Comparison of ENCODE assay signal across 8 cellular contexts in genomic region chr6:30742316-30743098, GRCh38. TPM values are rescaled to one million over a fixed set of nuclear protein-coding genes. Genes with fewer than 3 reads are reported as not detected.
DNase-seq lines count a peak whose midpoint lies in the region; FAIRE-seq and TF ChIP-seq lines count a peak whose summit lies in the region.

Gene FLOT1 (minus strand): TSS chr6:30742687. CDS start chr6:30742189, 498 bp downstream.

- H3K9me2 ChIP-seq in OCI-LY7 (ENCODE audit: insufficient read depth, low read length), result no peaks in the 10 kb centered on the region

- H4K20me1 ChIP-seq in OCI-LY7 (ENCODE audit: insufficient read depth, low read length), result no peaks in the 10 kb centered on the region
- H4K20me1 ChIP-seq in endothelial cell of umbilical vein (replicated peaks; ENCODE audit: control insufficient read depth, extremely low read depth, insufficient read depth, low read length), result no peaks in the 10 kb centered on the region

- H3K4me3 ChIP-seq in HUES48 (ENCODE audit: low read depth, low read length) (peak within 1 kb of the TSS; percentile 74), OCI-LY7 (ENCODE audit: low read depth, low read length, poor library complexity, severe bottlenecking) (peak within 1 kb of the TSS; percentile 91), endothelial cell of umbilical vein (replicated peaks in 1 of 3; ENCODE audit: insufficient read depth in 1 of 3, low read depth in 1 of 3, low read length in 3 of 3) (peak within 1 kb of the TSS; percentile 37 to 83 (median 80))

- H3K9me3 ChIP-seq in HUES48 (ENCODE audit: control insufficient read depth, insufficient read depth, low read length) (no peaks in the 10 kb centered on the region), OCI-LY7 (ENCODE audit: low read length) (no peaks in the 10 kb centered on the region), endothelial cell of umbilical vein (replicated peaks; ENCODE audit: control insufficient read depth, insufficient read depth, low read length) (no peaks in the 10 kb centered on the region)

- CTCF ChIA-PET in OCI-LY7 (lab: Charles Lee; ENCODE audit: unreplicated experiment), result interaction anchor here (0.8 kb wide), 1 partner anchor 12 kb away, joined by 3 read pairs; no protein-coding TSS in a partner anchor
- CTCF ChIA-PET in endothelial cell of umbilical vein (lab: Charles Lee), result interaction anchor here (0.6 to 2.3 kb wide), 9 partner anchors 10 to 345 kb away, joined by 3 to 10 read pairs (median 6); no protein-coding TSS in a partner anchor

- H3K9me1 ChIP-seq in endothelial cell of umbilical vein (replicated peaks; ENCODE audit: control insufficient read depth, extremely low read depth, insufficient read depth, low read length), result no peaks in the 10 kb centered on the region

- peaks cover 36% of the 10 kb centered on the region for H3K36me3 ChIP-seq in HUES48 (ENCODE audit: control insufficient read depth, insufficient read depth, low read length)
- H3K36me3 ChIP-seq in OCI-LY7 (ENCODE audit: insufficient read depth, low read length), result peaks cover 31% of the 10 kb centered on the region
- peaks cover 2% of the 10 kb centered on the region in 2 experiments for H3K36me3 ChIP-seq in endothelial cell of umbilical vein (ENCODE audit: control insufficient read depth in 2 of 2, extremely low read depth in 1 of 2, insufficient read depth in 2 of 2, low read length in 2 of 2)

- BruUV-seq in OCI-LY7 (replicated peaks; lab: Mats Ljungman, UMichigan) (no TSS peak), endothelial cell of umbilical vein (replicated peaks; lab: Mats Ljungman, UMichigan) (no TSS peak)

- H3K4me2 ChIP-seq in OCI-LY7 (ENCODE audit: low read length) (peak within 1 kb of the TSS; percentile 97), endothelial cell of umbilical vein (ENCODE audit: insufficient read depth, low read length) (peak within 1 kb of the TSS; percentile 77)

- TF ChIP-seq CTCF in GM20000 (IDR thresholded peaks at IDR 0.05; ENCODE audit: extremely low read depth, missing control alignments) (no peak), OCI-LY7 (conservative IDR thresholded peaks at IDR 0.05; ENCODE audit: low read length) (0 out of 2 replicates have a peak, but pooled peaks have one; percentile 23), endothelial cell of umbilical vein (IDR thresholded peaks at IDR 0.05; ENCODE audit: extremely low read depth in 1 of 2, insufficient read depth in 1 of 2, low read depth in 1 of 2, low read length in 2 of 2) (no peak)

- H3K27ac ChIP-seq in HUES48 (ENCODE audit: low read depth, low read length) (peak within 1 kb of the TSS; percentile 90), OCI-LY7 (ENCODE audit: low read depth, low read length, poor library complexity, severe bottlenecking) (peak within 1 kb of the TSS; percentile 50), endothelial cell of umbilical vein (ENCODE audit: insufficient read depth, low read depth, low read length) (peak within 1 kb of the TSS; percentile 89)

- DNase-seq in CMK (ENCODE audit: low read depth) (peak; percentile 89), GM20000 (ENCODE audit: low spot score) (peak; percentile 97), OCI-LY7 (ENCODE audit: low spot score) (peak; percentile 84), activated T-cell treated with anti-CD3 and anti-CD28 coated beads for 1 hour (ENCODE audit: low read depth) (peak; percentile 68), endothelial cell of umbilical vein (ENCODE audit: low read depth, low spot score) (peak; percentile 94), middle frontal gyrus (ENCODE audit: extremely low spot score, low spot score) (peak; percentile 77)
- peak; percentile 79 to 83 for DNase-seq in stimulated activated CD8-positive, alpha-beta memory T cell treated with anti-CD3 and anti-CD28 coated beads, Interleukin-2, amount 100 ng/mL, for 1 hour (ENCODE audit: low read depth in 2 of 2)

- dilution Hi-C loops in endothelial cell of umbilical vein (cut with MboI; ENCODE audit: extremely low pct_ligation_motif_present, low sequenced_read_pairs), result loop anchor here (25.0 kb wide), 1 partner anchor 145 kb away; the partner anchor contains the start of gene DDR1

- peak; percentile 83 for TF ChIP-seq POLR2A in endothelial cell of umbilical vein (IDR thresholded peaks at IDR 0.05; ENCODE audit: low read depth, low read length)

- FAIRE-seq in endothelial cell of umbilical vein (lab: Jason Lieb, UNC), result peak; percentile 94

- POLR2A ChIA-PET in OCI-LY7 (lab: Charles Lee) (interaction anchor here (0.7 to 1.0 kb wide), 3 partner anchors 14 to 68 kb away, joined by 3 to 4 read pairs (median 4); partner anchors contain the start of gene MDC1), endothelial cell of umbilical vein (lab: Charles Lee) (interaction anchor here (0.9 to 2.1 kb wide), 8 partner anchors 10 to 78 kb away, joined by 3 to 25 read pairs (median 8); no protein-coding TSS in a partner anchor)

- H3K4me1 ChIP-seq in HUES48 (ENCODE audit: control insufficient read depth, insufficient read depth, low read length), result peaks cover 6% of the 10 kb centered on the region; the same call in 1 of the 2 replicates
- peaks cover 31% of the 10 kb centered on the region for H3K4me1 ChIP-seq in OCI-LY7 (ENCODE audit: insufficient read depth, low read length, poor library complexity, severe bottlenecking)
- H3K4me1 ChIP-seq in endothelial cell of umbilical vein (ENCODE audit: control insufficient read depth, extremely low read depth, insufficient read depth, low read length), result peaks cover 47% of the 10 kb centered on the region

- intact Hi-C loops in OCI-LY7 (cut with micrococcal nuclease; ENCODE audit: unreplicated experiment) (loop anchor here (1.0 to 5.0 kb wide), 4 partner anchors 25 to 185 kb away; partner anchors contain the start of genes GNL1, MDC1, MRPS18B and PPP1R10), endothelial cell of umbilical vein (cut with micrococcal nuclease) (loop anchor here (1.0 to 5.0 kb wide), 3 partner anchors 21 to 345 kb away; no protein-coding TSS in a partner anchor)

- peaks cover 3% of the 10 kb centered on the region; the same call in 1 of the 2 replicates for H3K27me3 ChIP-seq in HUES48 (ENCODE audit: control insufficient read depth, insufficient read depth, low read length)
- no peaks in the 10 kb centered on the region for H3K27me3 ChIP-seq in endothelial cell of umbilical vein (ENCODE audit: control insufficient read depth in 2 of 2, insufficient read depth in 2 of 2, low read length in 2 of 2)

- H2AFZ ChIP-seq in OCI-LY7 (ENCODE audit: low read length), result peak within 1 kb of the TSS; percentile 74
- no peak within 1 kb of the TSS for H2AFZ ChIP-seq in endothelial cell of umbilical vein (ENCODE audit: low read depth, low read length)

- H3K9ac ChIP-seq in HUES48 (ENCODE audit: low read depth, low read length) (peak within 1 kb of the TSS; percentile 52), endothelial cell of umbilical vein (replicated peaks; ENCODE audit: extremely low read depth, insufficient read depth, low read length) (peak within 1 kb of the TSS; percentile 92)

- H3K79me2 ChIP-seq in OCI-LY7 (ENCODE audit: insufficient read depth, low read depth, low read length) (peaks cover 10% of the 10 kb centered on the region), endothelial cell of umbilical vein (ENCODE audit: control insufficient read depth, insufficient read depth, low read length) (peaks cover 41% of the 10 kb centered on the region)

TF ChIP-seq in endothelial cell of umbilical vein, 7 proteins besides CTCF, POLR2A, EP300 and RAD21:
- TF ChIP-seq MYC (IDR thresholded peaks at IDR 0.05; ENCODE audit: low read depth, low read length) (no peak), POLR2AphosphoS5 (IDR thresholded peaks at IDR 0.05; ENCODE audit: insufficient read depth, low read depth, low read length) (peak; percentile 47), MAX (IDR thresholded peaks at IDR 0.05; ENCODE audit: insufficient read depth, insufficient read length) (no peak), FOS (IDR thresholded peaks at IDR 0.05; ENCODE audit: borderline replicate concordance, insufficient read depth, low read length) (no peak), JUN (IDR thresholded peaks at IDR 0.05; ENCODE audit: borderline replicate concordance, insufficient read depth, insufficient read length, low read depth) (no peak), GATA2 (IDR thresholded peaks at IDR 0.05; ENCODE audit: insufficient read depth, insufficient read length, low read depth, low read length) (peak; percentile 15), EZH2 (IDR thresholded peaks at IDR 0.05; ENCODE audit: borderline replicate concordance, low read depth, low read length, severe bottlenecking) (no peak)
TF ChIP-seq in endothelial cell of umbilical vein: peak in this region for 2.

RNA-seq across cellular contexts. Expression of gene FLOT1, which starts in this region (rescaled TPM):
- total RNA-seq in OCI-LY7 (2014; rRNA removed; shearing (Covaris generic)), result 66.7 and 70.7 TPM in 2 replicates
- total RNA-seq in OCI-LY7 (2022), result 108 and 117 TPM in 2 replicates
- total RNA-seq in endothelial cell of umbilical vein, result 141 and 145 TPM in 2 replicates
- 146 and 154 TPM in 2 replicates for polyA plus RNA-seq in endothelial cell of umbilical vein
- polyA plus RNA-seq in endothelial cell of umbilical vein (2011; cell fraction: cytosol; rRNA removed), result 146 and 167 TPM in 2 replicates
- 258 and 271 TPM in 2 replicates for polyA plus RNA-seq in endothelial cell of umbilical vein (2011; cell fraction: nucleus; rRNA removed)
- polyA plus RNA-seq in endothelial cell of umbilical vein (2012), result 59.6 and 86.3 TPM in 2 replicates
- 122 and 136 TPM in 2 replicates for polyA minus RNA-seq in endothelial cell of umbilical vein
- polyA minus RNA-seq in endothelial cell of umbilical vein (2011; cell fraction: cytosol; rRNA and poly(A)+ RNA removed), result 62.8 TPM
- polyA minus RNA-seq in endothelial cell of umbilical vein (2011; cell fraction: nucleus; rRNA and poly(A)+ RNA removed), result 238 and 240 TPM in 2 replicates

Comparison
In these comparisons a context has a peak if more than half of its experiments do, and no peak if none do; other contexts are left out.
1. Peak in every context shown above with its lines: DNase-seq, H3K4me3 ChIP-seq and H3K27ac ChIP-seq.